In genomic region chr9:29211681-29212589, GRCh38 we compare ENCODE assay signal across 8 cellular contexts. TPM values are rescaled to one million over a fixed set of nuclear protein-coding genes. Genes with fewer than 3 reads are reported as not detected.
DNase-seq lines count a peak whose midpoint lies in the region; ATAC-seq and TF ChIP-seq lines count a peak whose summit lies in the region.

No MANE protein-coding gene starts in this region.

- CTCF ChIA-PET in PC-3 (lab: Charles Lee), result no interaction called here

- H3K36me3 ChIP-seq in PC-3 (ENCODE audit: low read depth, low read length), result no peaks in the 10 kb centered on the region

- no peaks in the 10 kb centered on the region for H3F3A ChIP-seq in PC-3 (ENCODE audit: low read length, unreplicated experiment)

- POLR2A ChIA-PET in PC-3 (lab: Charles Lee; ENCODE audit: unreplicated experiment), result no interaction called here

- ATAC-seq in GM19351 (IDR thresholded peaks at IDR 0.05; ENCODE audit: unreplicated experiment) (peak; percentile 89), HG03342 (IDR thresholded peaks at IDR 0.05; ENCODE audit: unreplicated experiment) (peak; percentile 96), PC-3 (no peak)

- H3K9me3 ChIP-seq in PC-3 (ENCODE audit: low read length), result no peaks in the 10 kb centered on the region

- no peaks in the 10 kb centered on the region for H3K4me1 ChIP-seq in PC-3 (ENCODE audit: insufficient read depth, low read length)

- intact Hi-C loops in PC-3 (cut with micrococcal nuclease), result loop anchor here (5.0 to 10.0 kb wide), 3 partner anchors 135 to 233 kb away; no protein-coding TSS in a partner anchor

- no peaks in the 10 kb centered on the region for H3K79me2 ChIP-seq in PC-3 (ENCODE audit: low read length)

- H3K4me2 ChIP-seq in PC-3 (ENCODE audit: low read length), result peak overlapping the region; percentile 99

- peak; percentile 59 for DNase-seq in CD1c-positive myeloid dendritic cell (ENCODE audit: extremely low spot score)
- DNase-seq in PC-3, result no peak
- peak in 1 of 2 donors; percentile 29 for DNase-seq in cardiac fibroblast (ENCODE audit: low read depth in 2 of 2)
- DNase-seq in left kidney (ENCODE audit: low read depth, low spot score), result peak; percentile 87
- DNase-seq in stimulated activated CD4-positive, alpha-beta T cell treated with anti-CD3 and anti-CD28 coated beads, Interleukin-2, amount 100 ng/mL, for 4 hours (ENCODE audit: low read depth), result peak; percentile 3
- DNase-seq in cortex of kidney (lab: John Stamatoyannopoulos, UW), result no peak

- H3K9ac ChIP-seq in PC-3 (ENCODE audit: low read length), result no peak overlapping the region

- H3K27me3 ChIP-seq in PC-3 (ENCODE audit: low read length), result no peaks in the 10 kb centered on the region

- H2AFZ ChIP-seq in PC-3 (ENCODE audit: low read length), result no peak overlapping the region

- H3K9me2 ChIP-seq in PC-3 (replicated peaks; ENCODE audit: low read length), result no peaks in the 10 kb centered on the region

- H3K27ac ChIP-seq in PC-3 (ENCODE audit: low read length), result no peak overlapping the region

- BruUV-seq in PC-3 (replicated peaks; lab: Mats Ljungman, UMichigan), result no TSS peak

- TF ChIP-seq CTCF in PC-3 (conservative IDR thresholded peaks at IDR 0.05; ENCODE audit: low read depth, low read length) (no peak), cardiac fibroblast (IDR thresholded peaks at IDR 0.05; ENCODE audit: low read depth, low read length) (peak; percentile 55)

- H4K20me1 ChIP-seq in PC-3 (ENCODE audit: low read length), result no peaks in the 10 kb centered on the region

- H3K4me3 ChIP-seq in PC-3 (ENCODE audit: low read length) (peak overlapping the region; percentile 81; the same call in 1 of the 2 replicates), cardiac fibroblast (replicated peaks in 1 of 2; ENCODE audit: low read depth in 2 of 2, low read length in 2 of 2) (peak overlapping the region in 1 of 2 donors; percentile 45)

RNA-seq across cellular contexts. Expression of gene LINGO2, which starts 1.5 kb away (rescaled TPM):
- total RNA-seq in PC-3 (2014; rRNA removed), result 0.06 and 0.33 TPM in 2 replicates

Comparison
In these comparisons a context has a peak if more than half of its experiments do, and no peak if none do; other contexts are left out.
1. DNase-seq: peak in CD1c-positive myeloid dendritic cell (single experiment), left kidney (single experiment) and stimulated activated CD4-positive, alpha-beta T cell treated with anti-CD3 and anti-CD28 coated beads, Interleukin-2, amount 100 ng/mL, for 4 hours (single experiment); none in PC-3 (single experiment) and cortex of kidney (single experiment).